Comparison of ENCODE assay signal across 25 cellular contexts in genomic region chr14:99226687-99227086, GRCh38. TPM values are rescaled to one million over a fixed set of nuclear protein-coding genes. Genes with fewer than 3 reads are reported as not detected.
A peak's percentile ranks its signal among the peaks of the same experiment; 100 is the strongest.
DNase-seq lines count a peak whose midpoint lies in the region; ATAC-seq, FAIRE-seq and TF ChIP-seq lines count a peak whose summit lies in the region.
"Had no signal": no experiment of that assay in that cellular context is flagged by ENCODE, and none has a peak within 500 bp of the region (broad histone marks: within the 10 kb centered on the region; RNA-seq: fewer than 3 reads in every experiment).

No MANE protein-coding gene starts in this region.

- TF ChIP-seq CTCF in VCaP (conservative IDR thresholded peaks at IDR 0.05), result no peak
- no peak for TF ChIP-seq CTCF in kidney (IDR thresholded peaks at IDR 0.05; ENCODE audit: borderline replicate concordance, extremely low read depth, insufficient read depth)

- no peak overlapping the region for H3K9ac ChIP-seq in kidney (ENCODE audit: low read length in 2 of 2)
- H3K9ac ChIP-seq: parathyroid adenoma had no signal

- H3K4me3 ChIP-seq in kidney (ENCODE audit: low read length in 2 of 2), result no peak overlapping the region
- H3K4me3 ChIP-seq: esophagus muscularis mucosa, gastroesophageal sphincter, right lobe of liver had no signal

- peaks cover 96% of the 10 kb centered on the region for H3K4me1 Mint-ChIP-seq in activated T-cell treated with anti-CD3 and anti-CD28 coated beads, Interleukin-2, amount 50 U/mL, for 4 hours (ENCODE audit: low read depth)
- H3K4me1 Mint-ChIP-seq in central memory CD8-positive, alpha-beta T cell, result peaks cover 95% of the 10 kb centered on the region
- H3K4me1 Mint-ChIP-seq in stimulated activated naive CD8-positive, alpha-beta T cell treated with anti-CD3 and anti-CD28 coated beads, Interleukin-15, Interleukin-2, amounts not matched to agents 100 ng/mL and 50 ng/mL, for 24 hours (ENCODE audit: low read depth), result peaks cover 97% of the 10 kb centered on the region
- H3K4me1 Mint-ChIP-seq: CD14-positive monocyte, memory B cell, naive B cell had no signal

- H3K27ac ChIP-seq in VCaP (peak overlapping the region; percentile 26; the same call in 1 of the 2 replicates), kidney (ENCODE audit: low read depth in 2 of 2, low read length in 2 of 2) (no peak overlapping the region)
- H3K27ac ChIP-seq: esophagus muscularis mucosa, gastroesophageal sphincter, parathyroid adenoma, right lobe of liver had no signal

- no peaks in the 10 kb centered on the region for H3K9me3 Mint-ChIP-seq in activated T-cell treated with anti-CD3 and anti-CD28 coated beads, Interleukin-2, amount 50 U/mL, for 4 hours
- H3K9me3 Mint-ChIP-seq in central memory CD8-positive, alpha-beta T cell, result no peaks in the 10 kb centered on the region
- no peaks in the 10 kb centered on the region for H3K9me3 Mint-ChIP-seq in stimulated activated naive CD8-positive, alpha-beta T cell treated with anti-CD3 and anti-CD28 coated beads, Interleukin-15, Interleukin-2, amounts not matched to agents 100 ng/mL and 50 ng/mL, for 24 hours

- H3K36me3 ChIP-seq in kidney (ENCODE audit: control insufficient read depth in 1 of 2, insufficient read depth in 2 of 2, low read length in 2 of 2), result no peaks in the 10 kb centered on the region
- H3K36me3 ChIP-seq: esophagus muscularis mucosa, gastroesophageal sphincter, right lobe of liver had no signal

- no peaks in the 10 kb centered on the region for H3K27me3 Mint-ChIP-seq in activated T-cell treated with anti-CD3 and anti-CD28 coated beads, Interleukin-2, amount 50 U/mL, for 4 hours (ENCODE audit: low read depth)
- H3K27me3 Mint-ChIP-seq in central memory CD8-positive, alpha-beta T cell, result no peaks in the 10 kb centered on the region
- H3K27me3 Mint-ChIP-seq in stimulated activated naive CD8-positive, alpha-beta T cell treated with anti-CD3 and anti-CD28 coated beads, Interleukin-15, Interleukin-2, amounts not matched to agents 100 ng/mL and 50 ng/mL, for 24 hours, result no peaks in the 10 kb centered on the region

- no peaks in the 10 kb centered on the region for H3K9me3 ChIP-seq in kidney (ENCODE audit: control insufficient read depth in 1 of 2, low read length in 2 of 2)
- H3K9me3 ChIP-seq: esophagus muscularis mucosa, gastroesophageal sphincter, right lobe of liver had no signal

- peak overlapping the region; percentile 97 for H3K27ac Mint-ChIP-seq in central memory CD8-positive, alpha-beta T cell (ENCODE audit: low read depth)
- H3K27ac Mint-ChIP-seq in stimulated activated naive CD8-positive, alpha-beta T cell treated with anti-CD3 and anti-CD28 coated beads, Interleukin-15, Interleukin-2, amounts not matched to agents 100 ng/mL and 50 ng/mL, for 24 hours, result peak overlapping the region; percentile 89
- H3K27ac Mint-ChIP-seq: CD14-positive monocyte, HFFc6, memory B cell had no signal

- ATAC-seq in activated T-cell treated with anti-CD3 and anti-CD28 coated beads, Interleukin-2, amount 50 U/mL, for 4 hours, result peak; percentile 15
- no peak for ATAC-seq in central memory CD8-positive, alpha-beta T cell (replicated peaks; ENCODE audit: extremely low read depth, poor library complexity, severe bottlenecking)
- ATAC-seq: gastroesophageal sphincter, HepG2, right lobe of liver had no signal

- FAIRE-seq in kidney (lab: Jason Lieb, UNC), result no peak
- FAIRE-seq: GM12891, HepG2 had no signal

- H3K36me3 Mint-ChIP-seq in activated T-cell treated with anti-CD3 and anti-CD28 coated beads, Interleukin-2, amount 50 U/mL, for 4 hours (ENCODE audit: insufficient read depth), result peaks cover 41% of the 10 kb centered on the region
- H3K36me3 Mint-ChIP-seq in central memory CD8-positive, alpha-beta T cell (ENCODE audit: insufficient read depth), result peaks cover 73% of the 10 kb centered on the region
- H3K36me3 Mint-ChIP-seq in stimulated activated naive CD8-positive, alpha-beta T cell treated with anti-CD3 and anti-CD28 coated beads, Interleukin-15, Interleukin-2, amounts not matched to agents 100 ng/mL and 50 ng/mL, for 24 hours (ENCODE audit: low read depth), result peaks cover 44% of the 10 kb centered on the region
- H3K36me3 Mint-ChIP-seq: CD14-positive monocyte, memory B cell, naive B cell had no signal

- H3K4me3 Mint-ChIP-seq in activated T-cell treated with anti-CD3 and anti-CD28 coated beads, Interleukin-2, amount 50 U/mL, for 4 hours, result peak overlapping the region; percentile 40
- H3K4me3 Mint-ChIP-seq in central memory CD8-positive, alpha-beta T cell, result peak overlapping the region; percentile 84
- H3K4me3 Mint-ChIP-seq in stimulated activated naive CD8-positive, alpha-beta T cell treated with anti-CD3 and anti-CD28 coated beads, Interleukin-15, Interleukin-2, amounts not matched to agents 100 ng/mL and 50 ng/mL, for 24 hours, result peak overlapping the region; percentile 58
- H3K4me3 Mint-ChIP-seq: CD14-positive monocyte, HFFc6, memory B cell, naive B cell had no signal

- H3K4me1 ChIP-seq in kidney (ENCODE audit: control insufficient read depth in 1 of 2, insufficient read depth in 1 of 2, low read depth in 1 of 2, low read length in 2 of 2), result no peaks in the 10 kb centered on the region
- H3K4me1 ChIP-seq: parathyroid adenoma, right lobe of liver had no signal

- intact Hi-C loops in kidney (cut with DNase I), result no loop called here

- DNase-seq in activated T-cell treated with anti-CD3 and anti-CD28 coated beads, Interleukin-2, amount 50 U/mL, for 4 hours, result no peak
- no peak for DNase-seq in activated T-cell treated with anti-CD3 and anti-CD28 coated beads for 4 hours
- no peak for DNase-seq in central memory CD8-positive, alpha-beta T cell (ENCODE audit: low spot score in 2 of 2)
- no peak for DNase-seq in kidney
- no peak for DNase-seq in SW480 (ENCODE audit: low spot score)
- no peak for DNase-seq in DMS53 (lab: John Stamatoyannopoulos, UW)
- DNase-seq: activated gamma-delta T cell treated with Interleukin-2 at 50 U/mL for 16 hours; effector CD8-positive, alpha-beta T cell; HFFc6; kidney glomerular epithelial cell; naive B cell; NCI-H1417; NCI-H524 treated with DMSO at 0.1 percent for 48 hours; right lobe of liver; stimulated activated CD4-positive, alpha-beta T cell treated with anti-CD3 and anti-CD28 coated beads, Interleukin-15, amount 100 ng/mL, for 24 hours; SW 1271 had no signal

RNA-seq across cellular contexts. Expression of gene BCL11B, which starts 45.3 kb away (rescaled TPM):
- total RNA-seq in activated T-cell treated with anti-CD3 and anti-CD28 coated beads, Interleukin-2, amount 50 U/mL, for 4 hours, result 10 to 100 TPM; 54.6 to 64.6 (median 62.4) TPM
- 3.3 TPM for total RNA-seq in kidney
- polyA plus RNA-seq in kidney (ENCODE audit: insufficient read depth, low read depth, low replicate concordance), result 0.13 TPM
- total RNA-seq: HepG2 had no signal
- polyA plus RNA-seq: CD14-positive monocyte, HepG2 had no signal

Comparison
In these comparisons a context has a peak if more than half of its experiments do, and no peak if none do; other contexts are left out.
1. RNA of gene BCL11B, which starts 45.3 kb away (total RNA-seq): 54.6 to 64.6 TPM in activated T-cell treated with anti-CD3 and anti-CD28 coated beads, Interleukin-2, amount 50 U/mL, for 4 hours; 3.3 TPM in kidney (single experiment); every median in the first group is over 10 times any median in the second.
2. Peak in every context shown above with its lines, with median percentiles within 50 percentile points of each other: H3K4me3 Mint-ChIP-seq.